ENCODE assay signal across 26 cellular contexts in the genomic region with DNA sequence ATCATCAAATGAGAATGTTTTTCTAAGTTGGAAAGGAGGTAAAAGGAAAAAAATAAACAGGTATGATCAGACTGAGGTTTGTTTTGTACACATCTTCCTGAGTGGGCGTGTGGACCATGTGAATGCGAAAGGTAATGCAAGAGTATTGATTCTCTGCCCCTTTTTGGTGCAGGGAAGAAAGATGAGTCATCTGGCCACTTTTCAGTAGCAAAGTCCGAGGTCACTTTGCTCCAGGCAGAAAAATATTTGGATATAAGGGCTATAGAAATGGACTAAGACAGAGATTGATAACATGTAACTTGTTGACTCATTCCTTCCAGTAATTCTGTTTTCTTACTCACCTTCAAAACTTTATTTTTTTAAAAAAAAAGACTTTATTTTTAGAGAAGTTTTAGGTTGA.
A peak's percentile ranks its signal among the peaks of the same experiment; 100 is the strongest.
DNase-seq lines count a peak whose midpoint lies in the region; ATAC-seq, FAIRE-seq and TF ChIP-seq lines count a peak whose summit lies in the region.
"Had no signal": no experiment of that assay in that cellular context is flagged by ENCODE, and none has a peak within 500 bp of the region (broad histone marks: within the 10 kb centered on the region; RNA-seq: fewer than 3 reads in every experiment).

No MANE protein-coding gene starts in this region.

- no peak for TF ChIP-seq POLR2A in HepG2 (IDR thresholded peaks at IDR 0.05; ENCODE audit: insufficient read depth in 1 of 2, low read depth in 2 of 2, low read length in 2 of 2)

- H3K9ac ChIP-seq in astrocyte (ENCODE audit: low read length), result no peak overlapping the region
- H3K9ac ChIP-seq in HepG2 (ENCODE audit: insufficient read depth, low read depth, low read length), result no peak overlapping the region

- CTCF ChIA-PET in Caco-2 (lab: Charles Lee) (no interaction called here), HepG2 (lab: Yijun Ruan, JAX; ENCODE audit: low intra/inter-chr PET ratio, low total read pairs) (no interaction called here)

- H3K4me1 Mint-ChIP-seq in Caco-2 (ENCODE audit: low read depth, unreplicated experiment), result peaks cover 9% of the 10 kb centered on the region
- peaks cover 9% of the 10 kb centered on the region for H3K4me1 Mint-ChIP-seq in astrocyte (ENCODE audit: low read depth, unreplicated experiment)

- intact Hi-C loops in Caco-2 (cut with micrococcal nuclease; ENCODE audit: unreplicated experiment), result no loop called here
- intact Hi-C loops in HepG2 (cut with micrococcal nuclease; ENCODE audit: unreplicated experiment), result loop anchor here (10.0 kb wide), 1 partner anchor 129 kb away; a partner anchor contains a TSS
- intact Hi-C loops in lower lobe of right lung (cut with DNase I), result no loop called here
- intact Hi-C loops in left lung (cut with DNase I), result no loop called here

- no peak for TF ChIP-seq RAD21 in HepG2 (CRISPR knock-in tag; IDR thresholded peaks at IDR 0.05)

- WGBS in HepG2 (ENCODE audit: low lambda C conversion rate), result 2% methylated on average over 3 of the region's 3 CpGs

- no peak overlapping the region for H3K27ac ChIP-seq in astrocyte (ENCODE audit: low read depth, low read length)
- H3K27ac ChIP-seq in HepG2 (ENCODE audit: extremely low read length, insufficient read depth, low read length), result peak overlapping the region; percentile 51
- no peak overlapping the region for H3K27ac ChIP-seq in lower lobe of right lung
- no peak overlapping the region for H3K27ac ChIP-seq in left lung
- H3K27ac ChIP-seq: dorsolateral prefrontal cortex, foreskin keratinocyte, psoas muscle, thoracic aorta had no signal

- POLR2A ChIA-PET in Caco-2 (lab: Charles Lee) (no interaction called here), HepG2 (lab: Yijun Ruan, JAX) (interaction anchor here (1.4 kb wide), 1 partner anchor 130 kb away, joined by 5 read pairs; a partner anchor contains a TSS)

- H3K9me3 ChIP-seq in Caco-2 (no peaks in the 10 kb centered on the region), astrocyte (ENCODE audit: insufficient read depth, low read depth, low read length) (no peaks in the 10 kb centered on the region), HepG2 (ENCODE audit: low read length) (no peaks in the 10 kb centered on the region), lower lobe of right lung (no peaks in the 10 kb centered on the region), left lung (no peaks in the 10 kb centered on the region)
- H3K9me3 ChIP-seq: psoas muscle, thoracic aorta had no signal

- H2AFZ ChIP-seq in astrocyte (ENCODE audit: low read depth, low read length), result no peak overlapping the region
- H2AFZ ChIP-seq in HepG2 (ENCODE audit: low read length), result no peak overlapping the region

- H4K20me1 ChIP-seq in astrocyte (ENCODE audit: insufficient read depth, low read length) (no peaks in the 10 kb centered on the region), HepG2 (ENCODE audit: insufficient read depth, low read length) (no peaks in the 10 kb centered on the region)

- peak in 1 of 2 experiments; percentile 2 for DNase-seq in Caco-2
- peak; percentile 11 for DNase-seq in NCI-H226
- peak; percentile 75 for DNase-seq in astrocyte (ENCODE audit: low read depth)
- peak; percentile 77 for DNase-seq in HepG2 (ENCODE audit: low spot score)
- no peak for DNase-seq in lower lobe of right lung
- no peak for DNase-seq in OCI-M2 (lab: John Stamatoyannopoulos, UW; ENCODE audit: unreplicated experiment)
- no peak for DNase-seq in left lung
- DNase-seq: activated CD4-positive, alpha-beta memory T cell treated with anti-CD3 and anti-CD28 coated beads for 36 hours; activated gamma-delta T cell; CD4-positive, alpha-beta T cell; central memory CD4-positive, alpha-beta T cell; dorsolateral prefrontal cortex; foreskin keratinocyte; KG1; left ventricle myocardium superior; NCI-H1048; NCI-H1930; NCI-H510A; NK-92 treated with Interleukin-12 subunit alpha and Interleukin-12 subunit beta, amount 100 ng/mL, for 24 hours; psoas muscle; RPMI8226; stimulated activated naive CD4-positive, alpha-beta T cell had no signal

- no peak for FAIRE-seq in astrocyte (lab: Jason Lieb, UNC)
- no peak for FAIRE-seq in HepG2 (lab: Jason Lieb, UNC)
- FAIRE-seq: GM12892 had no signal

- peak overlapping the region; percentile 27 for H3K4me2 ChIP-seq in astrocyte (ENCODE audit: low read length)
- H3K4me2 ChIP-seq in HepG2 (ENCODE audit: low read depth, low read length), result peak overlapping the region; percentile 47

- H3K27me3 ChIP-seq in Caco-2 (replicated peaks; ENCODE audit: control insufficient read depth, insufficient read depth, low read length) (no peaks in the 10 kb centered on the region), astrocyte (ENCODE audit: insufficient read depth, low read length) (no peaks in the 10 kb centered on the region), HepG2 (ENCODE audit: control insufficient read depth in 1 of 2, insufficient read depth in 2 of 2, low read length in 2 of 2) (no peaks in the 10 kb centered on the region), lower lobe of right lung (ENCODE audit: low read depth) (no peaks in the 10 kb centered on the region), left lung (no peaks in the 10 kb centered on the region)
- H3K27me3 ChIP-seq: foreskin keratinocyte had no signal

- no TSS peak for BruUV-seq in Caco-2 (replicated peaks; lab: Mats Ljungman, UMichigan)
- BruUV-seq in HepG2 (replicated peaks; lab: Mats Ljungman, UMichigan), result no TSS peak

- H3K36me3 ChIP-seq in Caco-2 (ENCODE audit: control insufficient read depth, insufficient read depth, low read length) (no peaks in the 10 kb centered on the region), astrocyte (ENCODE audit: insufficient read depth, low read length) (no peaks in the 10 kb centered on the region), HepG2 (replicated peaks in 1 of 2; ENCODE audit: control insufficient read depth in 1 of 2, insufficient read depth in 2 of 2, low read length in 2 of 2) (no peaks in the 10 kb centered on the region), lower lobe of right lung (no peaks in the 10 kb centered on the region), left lung (no peaks in the 10 kb centered on the region)
- H3K36me3 ChIP-seq: thoracic aorta had no signal

- H3K27me3 Mint-ChIP-seq in Caco-2 (ENCODE audit: insufficient read depth, unreplicated experiment), result no peaks in the 10 kb centered on the region
- no peaks in the 10 kb centered on the region for H3K27me3 Mint-ChIP-seq in astrocyte (ENCODE audit: low read depth, unreplicated experiment)

- ATAC-seq in HepG2, result peak; percentile 79
- no peak for ATAC-seq in GM21529 (IDR thresholded peaks at IDR 0.05; ENCODE audit: unreplicated experiment)
- ATAC-seq in lower lobe of right lung, result no peak
- ATAC-seq in left lung, result no peak
- ATAC-seq: foreskin keratinocyte, left ventricle myocardium superior, psoas muscle had no signal

- no peaks in the 10 kb centered on the region for H3K9me3 Mint-ChIP-seq in Caco-2 (ENCODE audit: unreplicated experiment)
- no peaks in the 10 kb centered on the region for H3K9me3 Mint-ChIP-seq in astrocyte (ENCODE audit: unreplicated experiment)
- H3K9me3 Mint-ChIP-seq: activated CD4-positive, alpha-beta memory T cell treated with anti-CD3 and anti-CD28 coated beads for 36 hours; CD4-positive, alpha-beta T cell had no signal

- in situ Hi-C loops in HepG2 (cut with HindIII; ENCODE audit: extremely low pct_ligation_motif_present, low pct_unique_long_range_greater_than_20kb), result no loop called here

- H3K4me1 ChIP-seq in Caco-2, result 0 out of 2 replicates have a peak, but pooled peaks cover 8% of the 10 kb centered on the region
- H3K4me1 ChIP-seq in astrocyte (ENCODE audit: insufficient read depth, low read length), result peaks cover 3% of the 10 kb centered on the region
- H3K4me1 ChIP-seq in HepG2 (ENCODE audit: insufficient read depth, low read length), result peaks cover 31% of the 10 kb centered on the region
- no peaks in the 10 kb centered on the region for H3K4me1 ChIP-seq in lower lobe of right lung
- H3K4me1 ChIP-seq in left lung, result no peaks in the 10 kb centered on the region
- H3K4me1 ChIP-seq: foreskin keratinocyte, psoas muscle had no signal

- H3K4me3 Mint-ChIP-seq in Caco-2 (ENCODE audit: unreplicated experiment), result peak overlapping the region; percentile 48
- no peak overlapping the region for H3K4me3 Mint-ChIP-seq in astrocyte (ENCODE audit: unreplicated experiment)
- H3K4me3 Mint-ChIP-seq: activated CD4-positive, alpha-beta memory T cell treated with anti-CD3 and anti-CD28 coated beads for 36 hours; CD4-positive, alpha-beta T cell; neural crest cell had no signal

- peak in 1 of 2 experiments; percentile 85; a peak in 2 of 4 replicates for TF ChIP-seq EP300 in HepG2 (IDR thresholded peaks at IDR 0.05; ENCODE audit: low read depth in 2 of 2, low read length in 2 of 2)
- peak; percentile 60; the same call in 1 of the 2 replicates for TF ChIP-seq EP300 in HepG2 (CRISPR knock-in tag; IDR thresholded peaks at IDR 0.05; ENCODE audit: borderline replicate concordance)

- TF ChIP-seq CTCF in Caco-2 (IDR thresholded peaks at IDR 0.05; ENCODE audit: insufficient read depth in 1 of 2, low read depth in 1 of 2, low read length in 1 of 2, severe bottlenecking in 1 of 2, unreplicated experiment in 1 of 2), result no peak
- TF ChIP-seq CTCF in astrocyte (IDR thresholded peaks at IDR 0.05; ENCODE audit: insufficient read depth, low read depth, low read length), result no peak
- no peak for TF ChIP-seq CTCF in HepG2 (CRISPR knock-in tag; IDR thresholded peaks at IDR 0.05)
- TF ChIP-seq CTCF in lower lobe of right lung (IDR thresholded peaks at IDR 0.05), result no peak
- no peak for TF ChIP-seq CTCF in left lung (IDR thresholded peaks at IDR 0.05)

- no peaks in the 10 kb centered on the region for H3K79me2 ChIP-seq in astrocyte (ENCODE audit: insufficient read depth, low read length)
- H3K79me2 ChIP-seq in HepG2 (ENCODE audit: insufficient read depth, low read length), result no peaks in the 10 kb centered on the region

- H3K4me3 ChIP-seq in Caco-2 (ENCODE audit: low read depth, low read length) (no peak overlapping the region), astrocyte (ENCODE audit: insufficient read depth, low read depth, low read length) (no peak overlapping the region), HepG2 (replicated peaks in 1 of 3; ENCODE audit: insufficient read depth in 1 of 3, low read depth in 2 of 3, low read length in 3 of 3) (peak overlapping the region in 1 of 3 experiments; percentile 12; a peak in 1 of 6 replicates), lower lobe of right lung (no peak overlapping the region), left lung (no peak overlapping the region)
- H3K4me3 ChIP-seq: dorsolateral prefrontal cortex, psoas muscle, thoracic aorta had no signal

- H3K27ac Mint-ChIP-seq in Caco-2 (ENCODE audit: unreplicated experiment) (peak overlapping the region; percentile 78), astrocyte (ENCODE audit: unreplicated experiment) (no peak overlapping the region)
- H3K27ac Mint-ChIP-seq: activated CD4-positive, alpha-beta memory T cell treated with anti-CD3 and anti-CD28 coated beads for 36 hours; CD4-positive, alpha-beta T cell had no signal

- H3K36me3 Mint-ChIP-seq in Caco-2 (ENCODE audit: insufficient read depth, unreplicated experiment) (no peaks in the 10 kb centered on the region), astrocyte (ENCODE audit: low read depth, unreplicated experiment) (no peaks in the 10 kb centered on the region)
- H3K36me3 Mint-ChIP-seq: activated CD4-positive, alpha-beta memory T cell treated with anti-CD3 and anti-CD28 coated beads for 36 hours had no signal

TF ChIP-seq in HepG2, 621 proteins besides CTCF, POLR2A, EP300 and RAD21 (continues in another document):
- no peak for TF ChIP-seq ZNF251 (CRISPR knock-in tag; IDR thresholded peaks at IDR 0.05)
- TF ChIP-seq ZNF598 (CRISPR knock-in tag; IDR thresholded peaks at IDR 0.05; ENCODE audit: borderline replicate concordance), result no peak

Comparison
In these comparisons a context has a peak if more than half of its experiments do, and no peak if none do; other contexts are left out.
1. DNase-seq: peak in NCI-H226 (single experiment), astrocyte (single experiment) and HepG2 (single experiment); none in lower lobe of right lung (single experiment), OCI-M2 (single experiment) and left lung (0 of 2).